Comparison of ENCODE assay signal across 18 cellular contexts in the genomic region with DNA sequence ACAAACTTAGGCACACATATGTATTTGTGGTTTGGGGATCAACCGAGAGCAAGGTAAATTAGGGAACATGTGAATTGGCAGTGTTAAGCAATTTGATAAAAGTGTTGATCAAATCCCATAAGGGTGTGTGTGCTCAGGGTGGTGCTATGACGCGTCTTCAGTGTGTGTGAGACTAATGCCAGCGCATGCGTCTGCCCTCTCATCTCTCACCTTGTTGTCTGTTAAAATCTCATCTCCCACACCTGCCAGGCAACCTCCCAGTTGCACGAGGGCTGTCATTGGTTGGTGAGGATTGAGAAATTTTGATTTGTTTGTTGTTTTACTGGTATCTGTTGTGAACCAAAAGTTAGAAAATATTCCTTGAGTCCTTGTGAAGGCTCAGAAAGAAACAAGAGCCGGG.
DNase-seq lines count a peak whose midpoint lies in the region; ATAC-seq and TF ChIP-seq lines count a peak whose summit lies in the region.
"Had no signal": no experiment of that assay in that cellular context is flagged by ENCODE, and none has a peak within 500 bp of the region (broad histone marks: within the 10 kb centered on the region; RNA-seq: fewer than 3 reads in every experiment).

No MANE protein-coding gene starts in this region.

- H3K9ac ChIP-seq in endodermal cell (ENCODE audit: extremely low read depth, low read length, poor library complexity, severe bottlenecking) = no peak overlapping the region

- no peaks in the 10 kb centered on the region for H3K36me3 Mint-ChIP-seq in endodermal cell (ENCODE audit: low read depth)
- H3K36me3 Mint-ChIP-seq: CD14-positive monocyte had no signal

- ATAC-seq in foreskin keratinocyte = peak; percentile 32
- ATAC-seq in HG02588 (IDR thresholded peaks at IDR 0.05; ENCODE audit: unreplicated experiment) = no peak
- no peak for ATAC-seq in left lung
- ATAC-seq: SK-N-SH treated with all-trans-retinoic acid at 6 μM for 48 hours had no signal

- H3K4me1 ChIP-seq in endodermal cell (ENCODE audit: control insufficient read depth, insufficient read depth, low read length) (peaks cover 19% of the 10 kb centered on the region), foreskin keratinocyte (peaks cover 14% of the 10 kb centered on the region), left lung (no peaks in the 10 kb centered on the region)
- H3K4me1 ChIP-seq: Peyer's patch had no signal

- H3K4me1 Mint-ChIP-seq in endodermal cell = peaks cover 48% of the 10 kb centered on the region
- H3K4me1 Mint-ChIP-seq: CD14-positive monocyte had no signal

- H3K9me3 Mint-ChIP-seq in endodermal cell = no peaks in the 10 kb centered on the region
- H3K9me3 Mint-ChIP-seq: HFFc6 had no signal

- H3K27me3 ChIP-seq in endodermal cell (ENCODE audit: control insufficient read depth, insufficient read depth, low read length, poor library complexity, severe bottlenecking) = no peaks in the 10 kb centered on the region
- peaks cover 4% of the 10 kb centered on the region for H3K27me3 ChIP-seq in foreskin keratinocyte
- no peaks in the 10 kb centered on the region for H3K27me3 ChIP-seq in left lung
- H3K27me3 ChIP-seq: Peyer's patch had no signal

- H3K9me3 ChIP-seq in endodermal cell (ENCODE audit: control insufficient read depth, low read length) (no peaks in the 10 kb centered on the region), left lung (no peaks in the 10 kb centered on the region)
- H3K9me3 ChIP-seq: MG63, Peyer's patch had no signal

- peak overlapping the region; percentile 52 for H3K4me3 ChIP-seq in endodermal cell (ENCODE audit: low read length)
- H3K4me3 ChIP-seq in skin epidermis = no peak overlapping the region
- no peak overlapping the region for H3K4me3 ChIP-seq in left lung
- H3K4me3 ChIP-seq: MG63, Peyer's patch had no signal

- H3K27me3 Mint-ChIP-seq in endodermal cell (ENCODE audit: insufficient read depth) = peaks cover 2% of the 10 kb centered on the region

- no peak for TF ChIP-seq CTCF in endodermal cell (conservative IDR thresholded peaks at IDR 0.05)
- peak; percentile 9 for TF ChIP-seq CTCF in foreskin keratinocyte (conservative IDR thresholded peaks at IDR 0.05)
- TF ChIP-seq CTCF in left lung (IDR thresholded peaks at IDR 0.05) = no peak

- 85 to 100% methylated on average over 1 to 7 of the region's 7 CpGs for WGBS in endodermal cell (ENCODE audit: insufficient coverage in 1 of 2, insufficient read length in 1 of 2), 2 experiments

- peak; percentile 35 for DNase-seq in HT-29 (ENCODE audit: low spot score)
- DNase-seq in endodermal cell = no peak
- peak in 1 of 2 donors; percentile 7 for DNase-seq in foreskin keratinocyte
- no peak for DNase-seq in activated CD4-positive, alpha-beta T cell treated with anti-CD3 and anti-CD28 coated beads for 4 hours
- no peak for DNase-seq in left lung
- DNase-seq: EL, GF-D8, H7, HFFc6, Kasumi-1, MG63, NCI-H1694 treated with DMSO at 0.1 percent for 48 hours, NCI-H446, Peyer's patch had no signal

- no peaks in the 10 kb centered on the region for H3K36me3 ChIP-seq in endodermal cell (ENCODE audit: control insufficient read depth, insufficient read depth, low read length)
- no peaks in the 10 kb centered on the region for H3K36me3 ChIP-seq in left lung
- H3K36me3 ChIP-seq: MG63, Peyer's patch had no signal

- peak overlapping the region; percentile 26 for H3K4me3 Mint-ChIP-seq in endodermal cell
- H3K4me3 Mint-ChIP-seq: CD14-positive monocyte, HFFc6 had no signal

- intact Hi-C loops in left lung (cut with DNase I) = no loop called here

- no peak overlapping the region for H3K27ac ChIP-seq in endodermal cell (ENCODE audit: low read depth, low read length)
- H3K27ac ChIP-seq in foreskin keratinocyte = no peak overlapping the region
- H3K27ac ChIP-seq in skin epidermis = peak overlapping the region in 15 of 21 experiments; percentile 28 to 83 (median 63)
- H3K27ac ChIP-seq in left lung = no peak overlapping the region
- H3K27ac ChIP-seq: Peyer's patch had no signal

- peak overlapping the region; percentile 80 for H3K27ac Mint-ChIP-seq in endodermal cell
- H3K27ac Mint-ChIP-seq: CD14-positive monocyte, HFFc6 had no signal

Comparison
In these comparisons a context has a peak if more than half of its experiments do, and no peak if none do; other contexts are left out.
1. H3K27ac ChIP-seq: peak in skin epidermis (15 of 21); none in endodermal cell (single experiment), foreskin keratinocyte (single experiment) and left lung (0 of 2).